11 cellular contexts compared by ENCODE assay signal in genomic region chr2:39516347-39517101, GRCh38.
A peak's percentile ranks its signal among the peaks of the same experiment; 100 is the strongest.
DNase-seq lines count a peak whose midpoint lies in the region; ATAC-seq and TF ChIP-seq lines count a peak whose summit lies in the region.
"Had no signal": no experiment of that assay in that cellular context is flagged by ENCODE, and none has a peak within 500 bp of the region (broad histone marks: within the 10 kb centered on the region; RNA-seq: fewer than 3 reads in every experiment).

No MANE protein-coding gene starts in this region.

- H3K4me3 ChIP-seq in lower lobe of right lung (no peak overlapping the region), transverse colon (no peak overlapping the region)

- DNase-seq in NCI-H82 (lab: John Stamatoyannopoulos, UW) (peak; percentile 65), NCI-H82 treated with DMSO at 0.1 percent for 48 hours (lab: John Stamatoyannopoulos, UW; ENCODE audit: unreplicated experiment) (no peak), endothelial cell (ENCODE audit: low spot score) (peak; percentile 34), lower lobe of right lung (no peak), transverse colon (peak; percentile 29)
- no peak for DNase-seq in effector CD8-positive, alpha-beta T cell (lab: John Stamatoyannopoulos, UW)
- DNase-seq: naive thymus-derived CD4-positive, alpha-beta T cell; NCI-H1092 treated with DMSO at 0.1 percent for 48 hours; stimulated activated naive B cell treated with anti-CD40 and anti-IgM and Interleukin-4, amounts not matched to agents 10 μg/mL and 1 μg/mL and 100 μg/mL, for 72 hours had no signal

- ATAC-seq in lower lobe of right lung (peak; percentile 21 to 26), GM21723 (IDR thresholded peaks at IDR 0.05; ENCODE audit: unreplicated experiment) (no peak), HG03045 (IDR thresholded peaks at IDR 0.05; ENCODE audit: unreplicated experiment) (no peak)
- ATAC-seq: naive thymus-derived CD4-positive, alpha-beta T cell; stimulated activated naive B cell treated with anti-CD40 and anti-IgM and Interleukin-4, amounts not matched to agents 10 μg/mL and 1 μg/mL and 100 μg/mL, for 72 hours had no signal

- WGBS in transverse colon (ENCODE audit: low coverage in 1 of 2), 2 donors = 75% methylated on average over 8 of the region's 8 CpGs; no CpG with 5 or more reads in 1 of the 2 donors

- peaks cover 15% of the 10 kb centered on the region for H3K27me3 Mint-ChIP-seq in endothelial cell (ENCODE audit: unreplicated experiment)
- H3K27me3 Mint-ChIP-seq: naive thymus-derived CD4-positive, alpha-beta T cell had no signal

- H3K9me3 ChIP-seq in lower lobe of right lung (peaks cover under 1% of the 10 kb centered on the region), transverse colon (peaks cover 3 to 8% of the 10 kb centered on the region in 2 donors)

- H3K36me3 ChIP-seq in lower lobe of right lung (no peaks in the 10 kb centered on the region), transverse colon (no peaks in the 10 kb centered on the region)

- H3K4me1 Mint-ChIP-seq in endothelial cell (ENCODE audit: unreplicated experiment) = peaks cover 67% of the 10 kb centered on the region

- H3K4me1 ChIP-seq in lower lobe of right lung (peaks cover 61% of the 10 kb centered on the region), transverse colon (peaks cover 14 to 51% (median 23%) of the 10 kb centered on the region in 4 donors)

- TF ChIP-seq EP300 in transverse colon (IDR thresholded peaks at IDR 0.05; ENCODE audit: low read depth) = no peak

- no peak for TF ChIP-seq CTCF in endothelial cell (IDR thresholded peaks at IDR 0.05; ENCODE audit: unreplicated experiment)
- no peak for TF ChIP-seq CTCF in lower lobe of right lung (IDR thresholded peaks at IDR 0.05)
- TF ChIP-seq CTCF in transverse colon (IDR thresholded peaks at IDR 0.05) = no peak

- intact Hi-C loops in lower lobe of right lung (cut with DNase I) = no loop called here
- intact Hi-C loops in transverse colon (cut with DNase I; ENCODE audit: low total_unique reads) = loop anchor here (10.0 kb wide), 1 partner anchor 132 kb away; no protein-coding TSS in a partner anchor

- peak overlapping the region; percentile 53 for H3K4me3 Mint-ChIP-seq in endothelial cell (ENCODE audit: unreplicated experiment)
- H3K4me3 Mint-ChIP-seq: naive thymus-derived CD4-positive, alpha-beta T cell; stimulated activated naive B cell treated with anti-CD40 and anti-IgM and Interleukin-4, amounts not matched to agents 10 μg/mL and 1 μg/mL and 100 μg/mL, for 72 hours had no signal

- no peaks in the 10 kb centered on the region for H3K27me3 ChIP-seq in lower lobe of right lung (ENCODE audit: low read depth)
- H3K27me3 ChIP-seq in transverse colon = no peaks in the 10 kb centered on the region

- H3K9me3 Mint-ChIP-seq in endothelial cell (ENCODE audit: unreplicated experiment) = peaks cover 7% of the 10 kb centered on the region

- no peak for TF ChIP-seq POLR2A in transverse colon (IDR thresholded peaks at IDR 0.05)

- in situ Hi-C loops in transverse colon (cut with MboI; ENCODE audit: low pct_ligation_motif_present in 1 of 4, low pct_unique_long_range_greater_than_20kb in 1 of 4, low sequenced_read_pairs in 3 of 4) = no loop called here

- H3K27ac ChIP-seq in lower lobe of right lung = peak overlapping the region; percentile 15
- peak overlapping the region in 3 of 4 donors; percentile 67 to 70 (median 68) for H3K27ac ChIP-seq in transverse colon

- peak overlapping the region; percentile 98 for H3K27ac Mint-ChIP-seq in endothelial cell (ENCODE audit: unreplicated experiment)
- H3K27ac Mint-ChIP-seq: naive thymus-derived CD4-positive, alpha-beta T cell; stimulated activated naive B cell treated with anti-CD40 and anti-IgM and Interleukin-4, amounts not matched to agents 10 μg/mL and 1 μg/mL and 100 μg/mL, for 72 hours had no signal

- peaks cover 8% of the 10 kb centered on the region for H3K36me3 Mint-ChIP-seq in endothelial cell (ENCODE audit: low read depth, unreplicated experiment)

Comparison
In these comparisons a context has a peak if more than half of its experiments do, and no peak if none do; other contexts are left out.
1. DNase-seq: peak in NCI-H82 (single experiment), endothelial cell (single experiment) and transverse colon (single experiment); none in NCI-H82 treated with DMSO at 0.1 percent for 48 hours (single experiment), lower lobe of right lung (single experiment) and effector CD8-positive, alpha-beta T cell (single experiment).
2. ATAC-seq: peak in lower lobe of right lung (2 of 2); none in GM21723 (single experiment) and HG03045 (single experiment).